ENCODE assay signal across 22 cellular contexts in the genomic region with DNA sequence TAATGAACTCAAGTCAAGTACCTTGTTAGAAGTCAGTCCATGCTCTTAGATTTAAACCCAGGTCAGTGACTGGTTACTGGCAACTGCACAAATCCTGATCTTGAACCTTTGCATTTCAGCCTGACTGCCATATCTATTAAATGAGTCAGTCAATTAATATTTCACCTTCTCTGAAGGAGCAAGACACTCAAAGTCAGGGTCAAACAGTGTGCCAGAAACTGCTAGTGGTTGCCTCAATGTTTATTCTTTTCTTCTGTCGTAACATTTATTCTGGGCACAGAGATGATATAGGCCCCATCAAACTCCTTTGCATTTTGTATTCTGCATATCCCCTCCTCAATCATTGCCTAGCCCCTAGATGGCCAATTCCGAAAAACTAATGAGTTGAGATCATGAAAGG.
"Had no signal": no experiment of that assay in that cellular context is flagged by ENCODE, and none has a peak within 500 bp of the region (broad histone marks: within the 10 kb centered on the region; RNA-seq: fewer than 3 reads in every experiment).

No MANE protein-coding gene starts in this region.

- H3K4me1 ChIP-seq: SJSA1 had no signal

- H3K4me3 Mint-ChIP-seq: IgD-negative memory B cell had no signal

- H3K4me1 Mint-ChIP-seq: IgD-negative memory B cell had no signal

- H3K36me3 ChIP-seq: SJSA1 had no signal

- DNase-seq: Kasumi-1, MM.1S, NCI-H1092 treated with DMSO at 0.1 percent for 48 hours, NCI-H1436, NCI-H187, NCI-H2029, NCI-H2107, NCI-H226, NCI-H446, NCI-H510A, NCI-H524 treated with DMSO at 0.1 percent for 48 hours, NCI-H69, NCI-H774, Right ventricle myocardium superior, RPMI8226, SIG-M5 had no signal

- H3K27me3 Mint-ChIP-seq: IgD-negative memory B cell had no signal

- H3K36me3 Mint-ChIP-seq: IgD-negative memory B cell had no signal

- H3K27ac ChIP-seq: HL-60, KMS-11, SJSA1, SK-N-MC had no signal

- ATAC-seq: K562 had no signal

- H3K27me3 ChIP-seq: SJSA1 had no signal

- H3K9me3 ChIP-seq: SJSA1 had no signal

- H3K4me3 ChIP-seq: K562, SJSA1, SK-N-MC had no signal
